In genomic region chr2:58258456-58258855, GRCh38 we compare ENCODE assay signal across 8 cellular contexts. TPM values are rescaled to one million over a fixed set of nuclear protein-coding genes. Genes with fewer than 3 reads are reported as not detected.
DNase-seq lines count a peak whose midpoint lies in the region; ATAC-seq lines count a peak whose summit lies in the region.
"Not testable (repeated sequence)": the region's sequence is repeated elsewhere in the genome, so short reads cannot be mapped to it uniquely, and the experiment has no call there.

No MANE protein-coding gene starts in this region.

- not testable (repeated sequence) for H3K4me3 Mint-ChIP-seq in activated T-cell treated with anti-CD3 and anti-CD28 coated beads, Interleukin-2, amount 50 U/mL, for 72 hours

- ATAC-seq in GM18511 (IDR thresholded peaks at IDR 0.05; ENCODE audit: unreplicated experiment) (peak; percentile 49), GM21360 (IDR thresholded peaks at IDR 0.05; ENCODE audit: unreplicated experiment) (peak; percentile 81), HG02884 (IDR thresholded peaks at IDR 0.05; ENCODE audit: unreplicated experiment) (peak; percentile 94), HG03457 (IDR thresholded peaks at IDR 0.05; ENCODE audit: unreplicated experiment) (peak; percentile 69)
- ATAC-seq in activated CD4-positive, CD25-positive, alpha-beta regulatory T cell treated with anti-CD3 and anti-CD28 coated beads, Interleukin-2, amount 50 U/mL, for 24 hours: peak; percentile 90 to 91
- peak; percentile 98 to 99 for ATAC-seq in activated T-cell treated with anti-CD3 and anti-CD28 coated beads, Interleukin-2, amount 50 U/mL, for 72 hours (replicated peaks in 1 of 2)

- not testable (repeated sequence) for H3K36me3 Mint-ChIP-seq in activated T-cell treated with anti-CD3 and anti-CD28 coated beads, Interleukin-2, amount 50 U/mL, for 72 hours (ENCODE audit: insufficient read depth in 2 of 2)

- peak; percentile 35 to 49 for DNase-seq in activated T-cell treated with anti-CD3 and anti-CD28 coated beads, Interleukin-2, amount 50 U/mL, for 72 hours
- peak; percentile 51 for DNase-seq in stimulated activated CD4-positive, alpha-beta T cell treated with anti-CD3 and anti-CD28 coated beads, Interleukin-15, amount 100 ng/mL, for 24 hours
- DNase-seq in stimulated activated naive CD4-positive, alpha-beta T cell treated with Interleukin-2 at 50 U/mL for 16 hours (lab: John Stamatoyannopoulos, UW): peak; percentile 1

- H3K9me3 Mint-ChIP-seq in activated T-cell treated with anti-CD3 and anti-CD28 coated beads, Interleukin-2, amount 50 U/mL, for 72 hours: peaks cover 4 to 14% of the 10 kb centered on the region in 2 donors

- peaks cover 16% of the 10 kb centered on the region for H3K27me3 Mint-ChIP-seq in activated T-cell treated with anti-CD3 and anti-CD28 coated beads, Interleukin-2, amount 50 U/mL, for 72 hours (ENCODE audit: low read depth)

- peak overlapping the region; percentile 9 for H3K27ac Mint-ChIP-seq in activated T-cell treated with anti-CD3 and anti-CD28 coated beads, Interleukin-2, amount 50 U/mL, for 72 hours

- H3K4me1 Mint-ChIP-seq in activated T-cell treated with anti-CD3 and anti-CD28 coated beads, Interleukin-2, amount 50 U/mL, for 72 hours (ENCODE audit: low read depth): not testable (repeated sequence)

RNA-seq across cellular contexts. Expression of gene FANCL, which starts 17.3 kb away (rescaled TPM):
- total RNA-seq in activated T-cell treated with anti-CD3 and anti-CD28 coated beads, Interleukin-2, amount 50 U/mL, for 72 hours: 10 to 100 TPM in 1 of 2 donors, 1 to 10 TPM in 1; 8.9 to 13.2 TPM

Comparison
In these comparisons a context has a peak if more than half of its experiments do, and no peak if none do; other contexts are left out.
1. Peak in every context shown above with its lines: DNase-seq and ATAC-seq.
2. DNase-seq: peak in every context shown above with its lines; median percentile 51 in stimulated activated CD4-positive, alpha-beta T cell treated with anti-CD3 and anti-CD28 coated beads, Interleukin-15, amount 100 ng/mL, for 24 hours; 42 in activated T-cell treated with anti-CD3 and anti-CD28 coated beads, Interleukin-2, amount 50 U/mL, for 72 hours; 1 in stimulated activated naive CD4-positive, alpha-beta T cell treated with Interleukin-2 at 50 U/mL for 16 hours.